ENCODE assay signal across 16 cellular contexts in genomic region chr2:215933141-215933540, GRCh38.
DNase-seq lines count a peak whose midpoint lies in the region; ATAC-seq, FAIRE-seq and TF ChIP-seq lines count a peak whose summit lies in the region.
"Had no signal": no experiment of that assay in that cellular context is flagged by ENCODE, and none has a peak within 500 bp of the region (broad histone marks: within the 10 kb centered on the region; RNA-seq: fewer than 3 reads in every experiment).

No MANE protein-coding gene starts in this region.

- H4K91ac ChIP-seq in mesenchymal stem cell (ENCODE audit: low read length) = no peak overlapping the region

- H3K4me2 ChIP-seq in PC-3 (ENCODE audit: low read length) (peak overlapping the region; percentile 37), mesenchymal stem cell (ENCODE audit: low read length, poor library complexity, severe bottlenecking) (no peak overlapping the region)

- WGBS in mesenchymal stem cell = 89% methylated on average over 3 of the region's 3 CpGs
- WGBS in prostate gland = 87% methylated on average over 3 of the region's 3 CpGs

- H2AFZ ChIP-seq in PC-3 (ENCODE audit: low read length) (no peak overlapping the region), mesenchymal stem cell (ENCODE audit: low read depth, low read length) (no peak overlapping the region)

- intact Hi-C loops in PC-3 (cut with micrococcal nuclease) (loop anchor here (10.0 kb wide), 1 partner anchor 1868 kb away; no protein-coding TSS in a partner anchor), prostate gland (cut with DNase I) (no loop called here)

- H3K9ac ChIP-seq in PC-3 (ENCODE audit: low read length) (no peak overlapping the region), mesenchymal stem cell (ENCODE audit: low read length) (peak overlapping the region; percentile 1)

- BruUV-seq in PC-3 (replicated peaks; lab: Mats Ljungman, UMichigan) = no TSS peak

- H3K4me1 ChIP-seq in PC-3 (ENCODE audit: insufficient read depth, low read length) (peaks cover 49% of the 10 kb centered on the region), mesenchymal stem cell (ENCODE audit: control insufficient read depth, insufficient read depth, low read depth, low read length) (peaks cover 6% of the 10 kb centered on the region), prostate gland (replicated peaks) (no peaks in the 10 kb centered on the region)

- H3K9me3 ChIP-seq in PC-3 (ENCODE audit: low read length) (no peaks in the 10 kb centered on the region), mesenchymal stem cell (ENCODE audit: control insufficient read depth, low read length) (no peaks in the 10 kb centered on the region), prostate gland (no peaks in the 10 kb centered on the region)

- no peaks in the 10 kb centered on the region for H3K79me1 ChIP-seq in mesenchymal stem cell (replicated peaks; ENCODE audit: low read length, poor library complexity, severe bottlenecking)

- no peak overlapping the region for H3K23ac ChIP-seq in mesenchymal stem cell (ENCODE audit: low read length in 2 of 2)

- no peak overlapping the region for H2BK15ac ChIP-seq in mesenchymal stem cell (ENCODE audit: low read depth, poor library complexity, severe bottlenecking)

- H3K4ac ChIP-seq in mesenchymal stem cell (ENCODE audit: low read depth in 1 of 2, low read length in 2 of 2) = no peak overlapping the region

- H3K27ac ChIP-seq in PC-3 (ENCODE audit: low read length) = peak overlapping the region; percentile 60
- no peak overlapping the region for H3K27ac ChIP-seq in mesenchymal stem cell (ENCODE audit: low read length, poor library complexity, severe bottlenecking)
- H3K27ac ChIP-seq in prostate gland = no peak overlapping the region

- H3K14ac ChIP-seq in mesenchymal stem cell (ENCODE audit: low read length in 2 of 2) = no peak overlapping the region

- H2BK12ac ChIP-seq in mesenchymal stem cell (ENCODE audit: low read length in 2 of 2) = no peak overlapping the region

- H2BK120ac ChIP-seq in mesenchymal stem cell (ENCODE audit: low read depth, low read length) = no peak overlapping the region

- CTCF ChIA-PET in PC-3 (lab: Charles Lee) = interaction anchor here (0.5 to 0.6 kb wide), 2 partner anchors 1269 to 1381 kb away, joined by 3 to 5 read pairs; no protein-coding TSS in a partner anchor

- H3K27me3 ChIP-seq in PC-3 (ENCODE audit: low read length) (no peaks in the 10 kb centered on the region), mesenchymal stem cell (ENCODE audit: control insufficient read depth in 1 of 2, insufficient read depth in 1 of 2, low read length in 2 of 2) (no peaks in the 10 kb centered on the region), prostate gland (replicated peaks; ENCODE audit: insufficient read depth) (no peaks in the 10 kb centered on the region)

- DNase-seq in GM12892 (ENCODE audit: insufficient read length) = no peak
- peak; percentile 85 for DNase-seq in PC-3
- peak; percentile 83 for DNase-seq in epithelial cell of esophagus (ENCODE audit: low read depth)
- DNase-seq in mesenchymal stem cell = no peak
- no peak for DNase-seq in stimulated activated CD4-positive, alpha-beta T cell treated with anti-CD3 and anti-CD28 coated beads, Interleukin-2, amount 100 ng/mL, for 24 hours
- no peak for DNase-seq in activated naive CD4-positive, alpha-beta T cell treated with anti-CD3 and anti-CD28 coated beads, Interleukin-2, amount 50 U/mL, for 16 hours
- DNase-seq in prostate gland (ENCODE audit: low spot score) = no peak
- DNase-seq: ACHN; C1 segment of cervical spinal cord; Calu3; CD4-positive, alpha-beta T cell; DMS 273 treated with DMSO at 0.1 percent for 48 hours; IMR-90; KBM-7 had no signal

- no peak overlapping the region for H3K4me3 ChIP-seq in PC-3 (ENCODE audit: low read length)
- no peak overlapping the region for H3K4me3 ChIP-seq in epithelial cell of esophagus (ENCODE audit: low read length)
- no peak overlapping the region for H3K4me3 ChIP-seq in mesenchymal stem cell (ENCODE audit: insufficient read depth in 1 of 2, low read depth in 1 of 2, low read length in 2 of 2)
- no peak overlapping the region for H3K4me3 ChIP-seq in prostate gland

- no peak overlapping the region for H3K18ac ChIP-seq in mesenchymal stem cell (ENCODE audit: low read depth in 1 of 2, low read length in 2 of 2)

- ATAC-seq in PC-3 = peak; percentile 49

- POLR2A ChIA-PET in PC-3 (lab: Charles Lee; ENCODE audit: unreplicated experiment) = interaction anchor here (0.6 kb wide), 1 partner anchor 514 kb away, joined by 3 read pairs; no protein-coding TSS in a partner anchor

- H3F3A ChIP-seq in PC-3 (ENCODE audit: low read length, unreplicated experiment) = peaks cover 10% of the 10 kb centered on the region

- H2BK5ac ChIP-seq in mesenchymal stem cell (ENCODE audit: low read depth, low read length, poor library complexity, severe bottlenecking) = no peak overlapping the region

- H4K8ac ChIP-seq in mesenchymal stem cell (ENCODE audit: low read length) = no peak overlapping the region

- H2AK5ac ChIP-seq in mesenchymal stem cell (ENCODE audit: low read length, severe bottlenecking) = no peak overlapping the region

- no peaks in the 10 kb centered on the region for H3K79me2 ChIP-seq in PC-3 (ENCODE audit: low read length)

- TF ChIP-seq POLR2A in GM12892 (IDR thresholded peaks at IDR 0.05; ENCODE audit: low read depth, low read length) = no peak
- no peak for TF ChIP-seq POLR2A in prostate gland (IDR thresholded peaks at IDR 0.05)

- peak; percentile 21 for FAIRE-seq in GM12892 (lab: Jason Lieb, UNC)
- FAIRE-seq: GM12891, H54 had no signal

- H3K9me2 ChIP-seq in PC-3 (replicated peaks; ENCODE audit: low read length) = no peaks in the 10 kb centered on the region

- H4K20me1 ChIP-seq in PC-3 (ENCODE audit: low read length) = no peaks in the 10 kb centered on the region

- no peaks in the 10 kb centered on the region for H3K36me3 ChIP-seq in PC-3 (ENCODE audit: low read depth, low read length)
- no peaks in the 10 kb centered on the region for H3K36me3 ChIP-seq in mesenchymal stem cell (ENCODE audit: control insufficient read depth in 1 of 2, insufficient read depth in 2 of 2, low read depth in 1 of 2, low read length in 2 of 2)
- no peaks in the 10 kb centered on the region for H3K36me3 ChIP-seq in prostate gland

- no peak for TF ChIP-seq CTCF in PC-3 (conservative IDR thresholded peaks at IDR 0.05; ENCODE audit: low read depth, low read length)
- no peak for TF ChIP-seq CTCF in epithelial cell of esophagus (IDR thresholded peaks at IDR 0.05; ENCODE audit: insufficient read depth, low read depth, low read length, missing control alignments)
- TF ChIP-seq CTCF in prostate gland (IDR thresholded peaks at IDR 0.05) = no peak

Comparison
In these comparisons a context has a peak if more than half of its experiments do, and no peak if none do; other contexts are left out.
1. DNase-seq: peak in PC-3 (single experiment) and epithelial cell of esophagus (single experiment); none in GM12892 (single experiment), mesenchymal stem cell (single experiment), stimulated activated CD4-positive, alpha-beta T cell treated with anti-CD3 and anti-CD28 coated beads, Interleukin-2, amount 100 ng/mL, for 24 hours (0 of 2), activated naive CD4-positive, alpha-beta T cell treated with anti-CD3 and anti-CD28 coated beads, Interleukin-2, amount 50 U/mL, for 16 hours (single experiment) and prostate gland (single experiment).